Comparison of ENCODE assay signal across 27 cellular contexts in the genomic region with DNA sequence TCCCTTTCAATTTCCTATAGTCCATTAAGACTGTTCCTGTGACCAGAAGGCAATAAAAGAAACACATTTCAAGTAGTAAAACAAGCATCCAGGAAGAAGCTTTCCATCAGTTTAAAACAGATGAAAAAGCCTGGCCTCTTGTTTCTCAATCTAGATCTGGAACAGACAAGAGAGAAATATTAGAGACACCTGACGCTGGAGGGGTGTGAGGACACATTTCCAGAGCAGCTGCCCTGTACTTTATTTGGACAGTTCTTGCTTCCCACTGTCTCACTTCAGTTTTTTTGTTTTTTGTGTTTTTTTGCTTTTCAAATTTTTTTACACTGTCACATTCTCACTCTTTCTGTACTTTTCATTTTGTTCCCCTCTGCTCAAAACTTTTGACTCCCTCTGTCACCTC.
"Had no signal": no experiment of that assay in that cellular context is flagged by ENCODE, and none has a peak within 500 bp of the region (broad histone marks: within the 10 kb centered on the region; RNA-seq: fewer than 3 reads in every experiment).

No MANE protein-coding gene starts in this region.

- H3K9ac ChIP-seq: KMS-11 had no signal

- H3K27ac Mint-ChIP-seq: activated CD4-positive, alpha-beta T cell treated with anti-CD3 and anti-CD28 coated beads, Interleukin-2, amount 10 ng/mL, durations not matched to agents 24 days and 14 days; activated CD8-positive, alpha-beta T cell treated with anti-CD3 and anti-CD28 coated beads for 36 hours; activated naive CD4-positive, alpha-beta T cell treated with anti-CD3 and anti-CD28 coated beads for 36 hours; activated naive CD8-positive, alpha-beta T cell; activated naive CD8-positive, alpha-beta T cell treated with anti-CD3 and anti-CD28 coated beads, Interleukin-2, amount 50 U/mL, for 24 hours; activated T-helper 2 cell treated with anti-CD3 and anti-CD28 coated beads, Interferon-gamma antibody, Interleukin-2, Interleukin-4, amounts not matched to agents 10 μg/mL and 5 μg/mL and 100 μg/mL, durations not matched to agents 14 hours and 24 hours and 36 hours; brain had no signal

- H3K4me1 Mint-ChIP-seq: activated naive CD8-positive, alpha-beta T cell treated with anti-CD3 and anti-CD28 coated beads, Interleukin-2, amount 50 U/mL, for 24 hours had no signal

- H3K9me3 ChIP-seq: SJCRH30 had no signal

- H3K4me3 Mint-ChIP-seq: activated CD4-positive, alpha-beta T cell treated with anti-CD3 and anti-CD28 coated beads, Interleukin-2, amount 10 ng/mL, durations not matched to agents 24 days and 14 days; activated CD8-positive, alpha-beta T cell treated with anti-CD3 and anti-CD28 coated beads for 36 hours; activated naive CD4-positive, alpha-beta T cell treated with anti-CD3 and anti-CD28 coated beads for 36 hours; activated naive CD8-positive, alpha-beta T cell; activated naive CD8-positive, alpha-beta T cell treated with anti-CD3 and anti-CD28 coated beads, Interleukin-2, amount 50 U/mL, for 24 hours; brain had no signal

- H3K4me3 ChIP-seq: SJCRH30, SK-N-MC had no signal

- H3K36me3 Mint-ChIP-seq: activated naive CD8-positive, alpha-beta T cell had no signal

- H3K27me3 ChIP-seq: SJCRH30 had no signal

- H3K4me2 ChIP-seq: KMS-11 had no signal

- DNase-seq: activated CD4-positive, alpha-beta T cell treated with anti-CD3 and anti-CD28 coated beads, Interleukin-2, amount 10 ng/mL, durations not matched to agents 24 days and 14 days; activated CD4-positive, alpha-beta T cell treated with anti-CD3 and anti-CD28 coated beads, Interleukin-2, amount 50 U/mL, for 4 hours; activated CD4-positive, CD25-positive, alpha-beta regulatory T cell; activated CD8-positive, alpha-beta T cell treated with anti-CD3 and anti-CD28 coated beads for 36 hours; activated gamma-delta T cell treated with Interleukin-2 at 50 U/mL for 16 hours; activated naive CD4-positive, alpha-beta T cell treated with anti-CD3 and anti-CD28 coated beads for 36 hours; activated naive CD8-positive, alpha-beta T cell treated with anti-CD3 and anti-CD28 coated beads, Interleukin-2, amount 50 U/mL, for 24 hours; activated T-cell treated with anti-CD3 and anti-CD28 coated beads, Interleukin-2, amount 50 U/mL, for 1 hour; anterior cingulate cortex; caudate nucleus; NCI-H1048; NCI-H1105 treated with DMSO at 0.1 percent for 48 hours; NCI-H1436; NCI-H1694; NCI-H1930; NCI-H2081 treated with DMSO at 0.1 percent for 48 hours; NCI-H345; NCI-H524 treated with DMSO at 0.1 percent for 48 hours; SHP77; SJCRH30; T1000; WERI-Rb-1 had no signal

- H3K27ac ChIP-seq: KMS-11, SJCRH30, SK-N-MC, WERI-Rb-1 had no signal

- H3K36me3 ChIP-seq: SJCRH30, WERI-Rb-1 had no signal

- H3K4me1 ChIP-seq: SJCRH30 had no signal

- ATAC-seq: activated CD8-positive, alpha-beta T cell treated with anti-CD3 and anti-CD28 coated beads for 36 hours; activated naive CD8-positive, alpha-beta T cell treated with anti-CD3 and anti-CD28 coated beads, Interleukin-2, amount 50 U/mL, for 24 hours had no signal
